Comparison of ENCODE assay signal across 21 cellular contexts in the genomic region with DNA sequence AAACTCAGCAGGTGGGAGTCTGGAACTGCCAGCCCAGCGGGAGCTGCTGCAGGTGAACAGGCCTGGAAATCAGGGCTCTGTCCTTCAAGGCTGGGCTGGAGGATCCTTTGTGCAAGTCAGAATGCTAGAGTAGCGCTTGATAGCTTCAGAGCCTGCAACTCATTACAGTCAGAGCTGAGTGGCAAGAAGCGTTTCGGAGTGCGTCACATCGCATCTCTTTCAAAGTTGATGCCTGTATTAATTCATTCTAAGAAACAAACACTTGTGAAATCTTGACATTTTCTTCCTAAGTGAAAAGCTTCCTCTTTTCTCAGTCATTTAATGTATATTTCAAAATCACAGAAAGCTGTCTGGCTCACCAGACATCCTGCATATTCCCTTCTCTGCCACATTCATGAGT.
"Had no signal": no experiment of that assay in that cellular context is flagged by ENCODE, and none has a peak within 500 bp of the region (broad histone marks: within the 10 kb centered on the region; RNA-seq: fewer than 3 reads in every experiment).

No MANE protein-coding gene starts in this region.

- DNase-seq: colonic mucosa; cortex of kidney; effector CD8-positive, alpha-beta T cell; effector memory CD8-positive, alpha-beta T cell; endodermal cell; erythroblast; esophagus squamous epithelium; foreskin fibroblast; foreskin melanocyte; gastrocnemius medialis; glutamatergic neuron; heart right ventricle; hippocampal formation; left cardiac atrium; left lung; left ventricle myocardium superior; lower lobe of right lung; mesenchymal stem cell; mucosa of descending colon; naive B cell had no signal

- H3K4me3 ChIP-seq: colonic mucosa, esophagus squamous epithelium, gastrocnemius medialis, heart right ventricle, left lung, lower lobe of right lung, mucosa of descending colon had no signal

- H3K27me3 ChIP-seq: colonic mucosa, esophagus squamous epithelium, gastrocnemius medialis, heart right ventricle, left lung had no signal

- H3K9me3 ChIP-seq: colonic mucosa, esophagus squamous epithelium, gastrocnemius medialis, heart right ventricle, left lung, lower lobe of right lung, mucosa of descending colon had no signal

- H3K4me1 ChIP-seq: colonic mucosa, esophagus squamous epithelium, gastrocnemius medialis, heart right ventricle, left lung, lower lobe of right lung had no signal

- H3K27ac ChIP-seq: colonic mucosa, epithelial cell of prostate, esophagus squamous epithelium, gastrocnemius medialis, heart right ventricle, left lung, lower lobe of right lung had no signal

- H3K36me3 ChIP-seq: colonic mucosa, gastrocnemius medialis had no signal
